In the genomic region with DNA sequence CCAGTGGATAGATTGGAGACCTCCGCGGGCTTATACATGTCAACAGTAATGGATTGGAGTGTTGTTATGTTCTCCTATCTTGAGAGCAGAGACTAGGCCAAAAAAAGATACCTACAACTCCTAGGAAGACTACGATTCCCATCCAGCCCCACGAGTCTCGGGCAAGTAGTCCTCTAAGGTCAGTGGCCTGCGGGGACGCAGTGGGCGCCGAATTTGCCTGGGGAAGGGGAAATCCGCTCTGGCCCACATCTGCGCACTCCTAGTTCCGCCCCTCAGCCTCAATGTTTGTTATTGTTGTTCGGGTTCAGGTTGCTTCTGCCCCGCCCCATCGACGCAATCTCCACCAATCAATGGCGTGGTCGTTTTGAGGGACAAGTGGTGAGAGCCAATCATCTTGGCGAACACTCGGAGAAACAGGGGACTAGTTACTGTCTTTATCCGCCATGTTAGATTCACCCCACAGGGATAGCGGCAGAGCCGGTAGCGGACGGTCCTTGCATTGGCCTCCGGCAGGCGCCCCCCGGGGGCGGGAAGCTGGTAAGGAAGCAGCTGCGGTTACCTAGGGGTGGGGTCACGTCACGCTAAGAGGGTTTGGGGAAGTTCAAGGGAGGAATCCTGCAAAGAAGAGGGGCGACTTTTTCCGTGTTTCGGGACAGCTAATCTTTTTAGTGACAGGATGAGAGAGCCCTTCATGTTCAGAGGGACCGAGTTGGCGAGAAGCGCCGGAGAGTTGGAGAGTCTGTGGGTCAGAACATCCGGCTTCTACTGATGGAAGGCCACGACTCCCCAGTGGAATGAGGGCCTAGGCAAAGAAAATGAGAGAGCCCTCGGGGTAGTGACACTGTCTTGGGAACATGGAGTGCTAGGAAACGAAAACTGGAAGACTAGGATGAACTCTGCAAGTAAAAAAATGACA, we compare ENCODE assay signal across 1 cellular context.
TF ChIP-seq lines count a peak whose summit lies in the region.

Gene NBR1, plus strand, starts transcription at position 449 of the 916 bp plus-strand sequence. CDS start 4,586 bp downstream, outside the sequence.

TF ChIP-seq in HepG2, 621 proteins besides CTCF, POLR2A, EP300 and RAD21 (continued from another document and continues in another):
- no peak; the same call in 1 of the 2 replicates for TF ChIP-seq TRAFD1 (CRISPR knock-in tag; IDR thresholded peaks at IDR 0.05; ENCODE audit: borderline replicate concordance)
- TF ChIP-seq ZNF550 (CRISPR knock-in tag; IDR thresholded peaks at IDR 0.05; ENCODE audit: borderline replicate concordance) = no peak
- TF ChIP-seq RBAK (CRISPR knock-in tag; IDR thresholded peaks at IDR 0.05) = no peak
- TF ChIP-seq, protein P1, sequence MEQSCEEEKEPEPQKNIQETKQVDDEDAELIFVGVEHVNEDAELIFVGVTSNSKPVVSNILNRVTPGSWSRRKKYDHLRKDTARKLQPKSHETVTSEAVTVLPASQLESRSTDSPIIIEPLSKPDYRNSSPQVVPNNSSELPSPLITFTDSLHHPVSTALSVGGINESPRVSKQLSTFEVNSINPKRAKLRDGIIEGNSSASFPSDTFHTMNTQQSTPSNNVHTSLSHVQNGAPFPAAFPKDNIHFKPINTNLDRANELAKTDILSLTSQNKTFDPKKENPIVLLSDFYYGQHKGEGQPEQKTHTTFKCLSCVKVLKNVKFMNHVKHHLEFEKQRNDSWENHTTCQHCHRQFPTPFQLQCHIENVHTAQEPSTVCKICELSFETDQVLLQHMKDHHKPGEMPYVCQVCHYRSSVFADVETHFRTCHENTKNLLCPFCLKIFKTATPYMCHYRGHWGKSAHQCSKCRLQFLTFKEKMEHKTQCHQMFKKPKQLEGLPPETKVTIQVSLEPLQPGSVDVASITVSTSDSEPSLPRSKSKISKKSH (CRISPR knock-in tag; IDR thresholded peaks at IDR 0.05; ENCODE audit: borderline replicate concordance) = peak; percentile 74; the same call in 1 of the 2 replicates
- 0 out of 2 replicates have a peak, but pooled peaks have one; percentile 82 for TF ChIP-seq FOXO4 (CRISPR knock-in tag; conservative IDR thresholded peaks at IDR 0.05)
- no peak for TF ChIP-seq ZNF362 (CRISPR knock-in tag; IDR thresholded peaks at IDR 0.05; ENCODE audit: borderline replicate concordance)
- peak; percentile 15; the same call in 1 of the 2 replicates for TF ChIP-seq AHDC1 (CRISPR knock-in tag; IDR thresholded peaks at IDR 0.05; ENCODE audit: borderline replicate concordance)
- no peak for TF ChIP-seq ZNF180 (CRISPR knock-in tag; IDR thresholded peaks at IDR 0.05; ENCODE audit: borderline replicate concordance, low read depth)
- TF ChIP-seq BRCA1 (CRISPR knock-in tag; IDR thresholded peaks at IDR 0.05) = no peak
- no peak for TF ChIP-seq SP1 (IDR thresholded peaks at IDR 0.05)
- peak; percentile 69 for TF ChIP-seq SP1 (CRISPR knock-in tag; IDR thresholded peaks at IDR 0.05)
- peak; percentile 68; the same call in 1 of the 2 replicates for TF ChIP-seq ZNF512B (CRISPR knock-in tag; IDR thresholded peaks at IDR 0.05; ENCODE audit: borderline replicate concordance)
- TF ChIP-seq SP140L (CRISPR knock-in tag; IDR thresholded peaks at IDR 0.05; ENCODE audit: borderline replicate concordance) = no peak
- 0 out of 2 replicates have a peak, but pooled peaks have one; percentile 18 for TF ChIP-seq ZSCAN12 (CRISPR knock-in tag; IDR thresholded peaks at IDR 0.05)
- TF ChIP-seq NFKBIZ (CRISPR knock-in tag; IDR thresholded peaks at IDR 0.05) = 0 out of 2 replicates have a peak, but pooled peaks have one; percentile 8
- TF ChIP-seq, protein P2, sequence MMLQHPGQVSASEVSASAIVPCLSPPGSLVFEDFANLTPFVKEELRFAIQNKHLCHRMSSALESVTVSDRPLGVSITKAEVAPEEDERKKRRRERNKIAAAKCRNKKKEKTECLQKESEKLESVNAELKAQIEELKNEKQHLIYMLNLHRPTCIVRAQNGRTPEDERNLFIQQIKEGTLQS (CRISPR knock-in tag; IDR thresholded peaks at IDR 0.05) = no peak; the same call in 1 of the 2 replicates
- peak; percentile 85 for TF ChIP-seq ZBTB7A (CRISPR knock-in tag; IDR thresholded peaks at IDR 0.05)
- no peak; the same call in 1 of the 2 replicates for TF ChIP-seq JUN (CRISPR knock-in tag; IDR thresholded peaks at IDR 0.05)
- TF ChIP-seq ZNF350 (CRISPR knock-in tag; IDR thresholded peaks at IDR 0.05; ENCODE audit: borderline replicate concordance, low read depth) = peak; percentile 76; the same call in 1 of the 2 replicates
- peak; percentile 83; the same call in 1 of the 2 replicates for TF ChIP-seq ZNF564 (CRISPR knock-in tag; IDR thresholded peaks at IDR 0.05)
- TF ChIP-seq RARG (CRISPR knock-in tag; IDR thresholded peaks at IDR 0.05; ENCODE audit: low read depth) = no peak
- TF ChIP-seq FOSL1 (CRISPR knock-in tag; IDR thresholded peaks at IDR 0.05; ENCODE audit: borderline replicate concordance) = no peak
- no peak for TF ChIP-seq MZF1 (CRISPR knock-in tag; IDR thresholded peaks at IDR 0.05; ENCODE audit: borderline replicate concordance)
- TF ChIP-seq SNAI1 (CRISPR knock-in tag; IDR thresholded peaks at IDR 0.05; ENCODE audit: borderline replicate concordance) = peak; percentile 80; the same call in 1 of the 2 replicates
- TF ChIP-seq MBNL3 (CRISPR knock-in tag; conservative IDR thresholded peaks at IDR 0.05) = no peak
- peak; percentile 76 for TF ChIP-seq NFRKB (IDR thresholded peaks at IDR 0.05)
- TF ChIP-seq, protein P3, sequence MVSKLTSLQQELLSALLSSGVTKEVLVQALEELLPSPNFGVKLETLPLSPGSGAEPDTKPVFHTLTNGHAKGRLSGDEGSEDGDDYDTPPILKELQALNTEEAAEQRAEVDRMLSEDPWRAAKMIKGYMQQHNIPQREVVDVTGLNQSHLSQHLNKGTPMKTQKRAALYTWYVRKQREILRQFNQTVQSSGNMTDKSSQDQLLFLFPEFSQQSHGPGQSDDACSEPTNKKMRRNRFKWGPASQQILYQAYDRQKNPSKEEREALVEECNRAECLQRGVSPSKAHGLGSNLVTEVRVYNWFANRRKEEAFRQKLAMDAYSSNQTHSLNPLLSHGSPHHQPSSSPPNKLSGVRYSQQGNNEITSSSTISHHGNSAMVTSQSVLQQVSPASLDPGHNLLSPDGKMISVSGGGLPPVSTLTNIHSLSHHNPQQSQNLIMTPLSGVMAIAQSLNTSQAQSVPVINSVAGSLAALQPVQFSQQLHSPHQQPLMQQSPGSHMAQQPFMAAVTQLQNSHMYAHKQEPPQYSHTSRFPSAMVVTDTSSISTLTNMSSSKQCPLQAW (CRISPR knock-in tag; IDR thresholded peaks at IDR 0.05) = no peak; the same call in 1 of the 2 replicates
- TF ChIP-seq ZNF709 (CRISPR knock-in tag; IDR thresholded peaks at IDR 0.05) = peak; percentile 82
- TF ChIP-seq MBD4 (IDR thresholded peaks at IDR 0.05; ENCODE audit: borderline replicate concordance, low read length) = no peak; the same call in 1 of the 2 replicates
- no peak for TF ChIP-seq ADNP (CRISPR knock-in tag; IDR thresholded peaks at IDR 0.05)
- TF ChIP-seq ZNF232 (CRISPR knock-in tag; IDR thresholded peaks at IDR 0.05; ENCODE audit: borderline replicate concordance) = peak; percentile 79; the same call in 1 of the 2 replicates
- TF ChIP-seq THRA (CRISPR knock-in tag; IDR thresholded peaks at IDR 0.05; ENCODE audit: borderline replicate concordance) = peak; percentile 83
- TF ChIP-seq ZSCAN9 (CRISPR knock-in tag; IDR thresholded peaks at IDR 0.05; ENCODE audit: borderline replicate concordance) = peak; percentile 43; the same call in 1 of the 2 replicates
- no peak for TF ChIP-seq SMARCE1 (IDR thresholded peaks at IDR 0.05; ENCODE audit: borderline replicate concordance)
